In genomic region chr17:59357929-59358328, GRCh38 we compare ENCODE assay signal across 10 cellular contexts. TPM values are rescaled to one million over a fixed set of nuclear protein-coding genes. Genes with fewer than 3 reads are reported as not detected.
DNase-seq lines count a peak whose midpoint lies in the region; ATAC-seq lines count a peak whose summit lies in the region.
"Had no signal": no experiment of that assay in that cellular context is flagged by ENCODE, and none has a peak within 500 bp of the region (broad histone marks: within the 10 kb centered on the region; RNA-seq: fewer than 3 reads in every experiment).

No MANE protein-coding gene starts in this region.

- peaks cover 82% of the 10 kb centered on the region for H3K4me1 Mint-ChIP-seq in activated CD8-positive, alpha-beta memory T cell treated with anti-CD3 and anti-CD28 coated beads, Interleukin-2, amount 10 ng/mL, durations not matched to agents 7 days and 5 days
- peaks cover 51% of the 10 kb centered on the region for H3K4me1 Mint-ChIP-seq in activated T-helper 2 cell treated with anti-CD3 and anti-CD28 coated beads, Interferon-gamma antibody, Interleukin-2, Interleukin-4, amounts not matched to agents 10 μg/mL and 5 μg/mL and 100 μg/mL, durations not matched to agents 14 hours and 24 hours and 36 hours (ENCODE audit: low read depth)

- peak overlapping the region; percentile 32 for H3K27ac ChIP-seq in substantia nigra (ENCODE audit: low read depth, low read length, poor library complexity, severe bottlenecking)
- H3K27ac ChIP-seq: WERI-Rb-1 had no signal

- no peaks in the 10 kb centered on the region for H3K9me3 Mint-ChIP-seq in activated CD8-positive, alpha-beta memory T cell treated with anti-CD3 and anti-CD28 coated beads, Interleukin-2, amount 10 ng/mL, durations not matched to agents 7 days and 5 days (ENCODE audit: low read depth)
- H3K9me3 Mint-ChIP-seq in activated T-helper 2 cell treated with anti-CD3 and anti-CD28 coated beads, Interferon-gamma antibody, Interleukin-2, Interleukin-4, amounts not matched to agents 10 μg/mL and 5 μg/mL and 100 μg/mL, durations not matched to agents 14 hours and 24 hours and 36 hours, result peaks cover 8% of the 10 kb centered on the region

- peaks cover 51% of the 10 kb centered on the region for H3K36me3 Mint-ChIP-seq in activated CD8-positive, alpha-beta memory T cell treated with anti-CD3 and anti-CD28 coated beads, Interleukin-2, amount 10 ng/mL, durations not matched to agents 7 days and 5 days
- H3K36me3 Mint-ChIP-seq in activated T-helper 2 cell treated with anti-CD3 and anti-CD28 coated beads, Interferon-gamma antibody, Interleukin-2, Interleukin-4, amounts not matched to agents 10 μg/mL and 5 μg/mL and 100 μg/mL, durations not matched to agents 14 hours and 24 hours and 36 hours (ENCODE audit: low read depth), result peaks cover 48% of the 10 kb centered on the region

- no peak for ATAC-seq in activated CD8-positive, alpha-beta memory T cell treated with anti-CD3 and anti-CD28 coated beads, Interleukin-2, amount 10 ng/mL, durations not matched to agents 7 days and 5 days

- DNase-seq in activated CD8-positive, alpha-beta memory T cell treated with anti-CD3 and anti-CD28 coated beads, Interleukin-2, amount 10 ng/mL, durations not matched to agents 7 days and 5 days, result no peak
- DNase-seq in activated CD8-positive, alpha-beta memory T cell treated with anti-CD3 and anti-CD28 coated beads, Interleukin-2, amount 50 U/mL, for 48 hours, result no peak
- DNase-seq in activated T-helper 2 cell treated with anti-CD3 and anti-CD28 coated beads, Interferon-gamma antibody, Interleukin-2, Interleukin-4, amounts not matched to agents 10 μg/mL and 5 μg/mL and 100 μg/mL, durations not matched to agents 14 hours and 24 hours and 36 hours (ENCODE audit: low spot score), result no peak
- peak; percentile 75 for DNase-seq in hepatic stellate cell (ENCODE audit: low spot score)
- peak in 2 of 49 donors; percentile 36 to 48 for DNase-seq in substantia nigra (lab: John Stamatoyannopoulos, UW)
- no peak for DNase-seq in ecto neural progenitor cell (ENCODE audit: low spot score)
- DNase-seq in stimulated activated CD4-positive, alpha-beta T cell treated with anti-CD3 and anti-CD28 coated beads, Interleukin-4, amount 100 ng/mL, for 1 hour, result no peak
- no peak for DNase-seq in activated gamma-delta T cell (lab: John Stamatoyannopoulos, UW)
- DNase-seq: ACHN, WERI-Rb-1 had no signal

- H3K4me3 Mint-ChIP-seq in activated CD8-positive, alpha-beta memory T cell treated with anti-CD3 and anti-CD28 coated beads, Interleukin-2, amount 10 ng/mL, durations not matched to agents 7 days and 5 days, result no peak overlapping the region
- no peak overlapping the region for H3K4me3 Mint-ChIP-seq in activated T-helper 2 cell treated with anti-CD3 and anti-CD28 coated beads, Interferon-gamma antibody, Interleukin-2, Interleukin-4, amounts not matched to agents 10 μg/mL and 5 μg/mL and 100 μg/mL, durations not matched to agents 14 hours and 24 hours and 36 hours (ENCODE audit: low read depth)

- intact Hi-C loops in activated T-helper 2 cell treated with anti-CD3 and anti-CD28 coated beads, Interferon-gamma antibody, Interleukin-2, Interleukin-4, amounts not matched to agents 10 μg/mL and 5 μg/mL and 100 μg/mL, durations not matched to agents 14 hours and 24 hours and 36 hours (cut with micrococcal nuclease), result no loop called here

- H3K27ac Mint-ChIP-seq in activated CD8-positive, alpha-beta memory T cell treated with anti-CD3 and anti-CD28 coated beads, Interleukin-2, amount 10 ng/mL, durations not matched to agents 7 days and 5 days, result peak overlapping the region; percentile 5
- H3K27ac Mint-ChIP-seq in activated T-helper 2 cell treated with anti-CD3 and anti-CD28 coated beads, Interferon-gamma antibody, Interleukin-2, Interleukin-4, amounts not matched to agents 10 μg/mL and 5 μg/mL and 100 μg/mL, durations not matched to agents 14 hours and 24 hours and 36 hours, result peak overlapping the region; percentile 46

- CTCF ChIA-PET in activated CD8-positive, alpha-beta memory T cell treated with anti-CD3 and anti-CD28 coated beads, Interleukin-2, amount 10 ng/mL, durations not matched to agents 7 days and 5 days (lab: Charles Lee), result interaction anchor here (1.5 kb wide), 1 partner anchor 25 kb away, joined by 3 read pairs; no protein-coding TSS in a partner anchor

- H3K27me3 Mint-ChIP-seq in activated CD8-positive, alpha-beta memory T cell treated with anti-CD3 and anti-CD28 coated beads, Interleukin-2, amount 10 ng/mL, durations not matched to agents 7 days and 5 days, result no peaks in the 10 kb centered on the region
- H3K27me3 Mint-ChIP-seq in activated T-helper 2 cell treated with anti-CD3 and anti-CD28 coated beads, Interferon-gamma antibody, Interleukin-2, Interleukin-4, amounts not matched to agents 10 μg/mL and 5 μg/mL and 100 μg/mL, durations not matched to agents 14 hours and 24 hours and 36 hours (ENCODE audit: low read depth), result no peaks in the 10 kb centered on the region

RNA-seq across cellular contexts. Expression of gene YPEL2, which starts 26.5 kb away (rescaled TPM):
- total RNA-seq in activated CD8-positive, alpha-beta memory T cell treated with anti-CD3 and anti-CD28 coated beads, Interleukin-2, amount 10 ng/mL, durations not matched to agents 7 days and 5 days, result 10 to 100 TPM in 1 of 2 experiments, 1 to 10 TPM in 1; 9.9 to 12.3 TPM
- total RNA-seq in activated T-helper 2 cell treated with anti-CD3 and anti-CD28 coated beads, Interferon-gamma antibody, Interleukin-2, Interleukin-4, amounts not matched to agents 10 μg/mL and 5 μg/mL and 100 μg/mL, durations not matched to agents 14 hours and 24 hours and 36 hours, result 5.0 and 5.3 TPM in 2 replicates
